Comparison of ENCODE assay signal across 8 cellular contexts in genomic region chr1:74732960-74733615, GRCh38. TPM values are rescaled to one million over a fixed set of nuclear protein-coding genes. Genes with fewer than 3 reads are reported as not detected.
DNase-seq lines count a peak whose midpoint lies in the region; ATAC-seq and TF ChIP-seq lines count a peak whose summit lies in the region.

Gene CRYZ (minus strand): TSS chr1:74733050. CDS start chr1:74724821, 8,229 bp downstream.
Gene TYW3 (plus strand): TSS chr1:74733152. CDS start chr1:74733245, 93 bp downstream.

- no peaks in the 10 kb centered on the region for H3K27me3 ChIP-seq in PC-9 (ENCODE audit: insufficient read depth, low read depth)
- H3K27me3 ChIP-seq in muscle layer of duodenum (ENCODE audit: low read depth, low read length): no peaks in the 10 kb centered on the region

- DNase-seq in DMS114 treated with DMSO at 0.1 percent for 48 hours (lab: John Stamatoyannopoulos, UW; ENCODE audit: unreplicated experiment): peak; percentile 91
- DNase-seq in Jurkat, Clone E6-1 (ENCODE audit: low read depth, low spot score): peak; percentile 93
- DNase-seq in PC-9: peak; percentile 82 to 88
- peak; percentile 82 for DNase-seq in activated T-cell treated with anti-CD3 and anti-CD28 coated beads, Interleukin-2, amount 50 U/mL, for 1 hour
- DNase-seq in stimulated activated CD8-positive, alpha-beta memory T cell treated with anti-CD3 and anti-CD28 coated beads, Interleukin-7, amount 100 ng/mL, for 4 hours (ENCODE audit: low read depth in 2 of 2): peak; percentile 73 to 75

- peaks cover 25% of the 10 kb centered on the region for H3K4me1 ChIP-seq in PC-9 (replicated peaks; ENCODE audit: insufficient read depth)
- peaks cover 3 to 51% of the 10 kb centered on the region in 2 donors for H3K4me1 ChIP-seq in muscle layer of duodenum (ENCODE audit: control insufficient read depth in 1 of 2, insufficient read depth in 2 of 2, low read length in 2 of 2)

- peaks cover 6% of the 10 kb centered on the region; the same call in 1 of the 2 replicates for H3F3A ChIP-seq in PC-9 (ENCODE audit: insufficient read depth, low read depth)

- peak; percentile 72 for ATAC-seq in GM21576 (IDR thresholded peaks at IDR 0.05; ENCODE audit: unreplicated experiment)
- peak; percentile 98 for ATAC-seq in esophagus mucosa

- H3K27ac ChIP-seq in PC-9 (peak within 1 kb of the TSS; percentile 84), muscle layer of duodenum (ENCODE audit: low read length) (peak within 1 kb of the TSS; percentile 93)

- TF ChIP-seq CTCF in PC-9 (conservative IDR thresholded peaks at IDR 0.05): no peak

- H3K4me2 ChIP-seq in PC-9: peak within 1 kb of the TSS; percentile 87

- H2AFZ ChIP-seq in PC-9: peak within 1 kb of the TSS; percentile 97

- no peaks in the 10 kb centered on the region for H3K9me2 ChIP-seq in PC-9 (ENCODE audit: insufficient read depth)

- H3K9me3 ChIP-seq in PC-9 (ENCODE audit: insufficient read depth, low read depth): no peaks in the 10 kb centered on the region
- H3K9me3 ChIP-seq in muscle layer of duodenum (ENCODE audit: control insufficient read depth in 1 of 2, low read length in 2 of 2): no peaks in the 10 kb centered on the region

- CTCF ChIA-PET in PC-9 (lab: Charles Lee): interaction anchor here (0.6 kb wide), 1 partner anchor 130 kb away, joined by 3 read pairs; no protein-coding TSS in a partner anchor

- peaks cover 10% of the 10 kb centered on the region; the same call in 1 of the 2 replicates for H4K20me1 ChIP-seq in PC-9 (ENCODE audit: insufficient read depth)

- peaks cover 31% of the 10 kb centered on the region for H3K79me2 ChIP-seq in PC-9 (ENCODE audit: low read depth)

- POLR2A ChIA-PET in PC-9 (lab: Charles Lee; ENCODE audit: unreplicated experiment): no interaction called here

- intact Hi-C loops in PC-9 (cut with micrococcal nuclease; ENCODE audit: unreplicated experiment): loop anchor here (2.0 to 10.0 kb wide), 3 partner anchors 41 to 228 kb away; no protein-coding TSS in a partner anchor

- H3K4me3 ChIP-seq in Jurkat, Clone E6-1 (ENCODE audit: low read length): peak within 1 kb of the TSS; percentile 97
- H3K4me3 ChIP-seq in PC-9 (peak within 1 kb of the TSS; percentile 95), muscle layer of duodenum (ENCODE audit: low read depth in 1 of 2, low read length in 2 of 2) (peak within 1 kb of the TSS; percentile 92 to 98)

- peaks cover 19% of the 10 kb centered on the region for H3K36me3 ChIP-seq in PC-9 (ENCODE audit: low read depth)
- H3K36me3 ChIP-seq in muscle layer of duodenum (ENCODE audit: control insufficient read depth in 1 of 2, insufficient read depth in 2 of 2, low read length in 2 of 2): peaks cover 11 to 24% of the 10 kb centered on the region in 2 donors

- no TSS peak for BruUV-seq in PC-9 (replicated peaks; lab: Mats Ljungman, UMichigan)

RNA-seq across cellular contexts. Expression of gene CRYZ, which starts in this region (rescaled TPM):
- 51.1 TPM for polyA plus RNA-seq in Jurkat, Clone E6-1 (2012; ENCODE audit: insufficient read depth, insufficient read length)
- 19.7 and 24.4 TPM in 2 replicates for total RNA-seq in PC-9 (2021)
- 18.0 TPM for total RNA-seq in esophagus mucosa

RNA-seq across cellular contexts. Expression of gene TYW3, which starts in this region (rescaled TPM):
- polyA plus RNA-seq in Jurkat, Clone E6-1 (2012; ENCODE audit: insufficient read depth, insufficient read length): 33.9 TPM
- total RNA-seq in PC-9 (2021) (19.7 and 19.8 TPM in 2 replicates), esophagus mucosa (10.5 TPM)

Comparison
In these comparisons a context has a peak if more than half of its experiments do, and no peak if none do; other contexts are left out.
1. Peak in every context shown above with its lines: DNase-seq, ATAC-seq, H3K4me3 ChIP-seq and H3K27ac ChIP-seq.